In the genomic region with DNA sequence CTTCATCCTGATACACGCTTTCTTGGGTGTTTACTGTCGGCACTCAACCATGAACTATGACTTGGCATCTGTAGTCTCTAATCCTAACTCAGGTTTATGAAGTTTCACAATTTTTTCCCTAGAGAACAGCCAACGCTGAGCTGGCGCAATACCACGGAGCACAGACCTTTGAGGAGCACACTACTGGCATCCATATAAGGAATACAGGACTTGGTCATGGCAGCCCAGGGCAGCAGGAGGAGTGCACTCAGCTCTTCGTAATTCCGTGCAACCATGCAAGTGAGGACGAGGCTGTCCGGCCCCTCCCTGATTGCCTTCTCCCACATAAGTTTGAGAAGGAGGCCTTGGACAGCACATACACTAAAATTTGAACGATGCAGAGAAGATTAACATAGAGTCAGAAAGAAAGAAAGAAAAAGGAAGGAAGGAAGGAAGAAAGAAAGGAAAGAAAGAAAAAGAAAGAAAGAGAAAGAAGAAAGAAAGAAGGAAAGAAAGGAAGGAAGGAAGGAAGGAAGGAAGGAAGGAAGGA, we compare ENCODE assay signal across 1 cellular context.
A peak's percentile ranks its signal among the peaks of the same experiment; 100 is the strongest.
TF ChIP-seq lines count a peak whose summit lies in the region.

No MANE protein-coding gene starts in this region.

TF ChIP-seq in WTC11, 78 proteins besides CTCF, POLR2A, EP300 and RAD21:
- no peak for TF ChIP-seq MYBL2 (CRISPR knock-in tag; IDR thresholded peaks at IDR 0.05)
- TF ChIP-seq TEAD4 (CRISPR knock-in tag; IDR thresholded peaks at IDR 0.05): no peak
- TF ChIP-seq GABPB1 (CRISPR knock-in tag; IDR thresholded peaks at IDR 0.05): peak; percentile 74
TF ChIP-seq in WTC11: peak in this region for 1.
